Comparison of ENCODE assay signal across 28 cellular contexts in the genomic region with DNA sequence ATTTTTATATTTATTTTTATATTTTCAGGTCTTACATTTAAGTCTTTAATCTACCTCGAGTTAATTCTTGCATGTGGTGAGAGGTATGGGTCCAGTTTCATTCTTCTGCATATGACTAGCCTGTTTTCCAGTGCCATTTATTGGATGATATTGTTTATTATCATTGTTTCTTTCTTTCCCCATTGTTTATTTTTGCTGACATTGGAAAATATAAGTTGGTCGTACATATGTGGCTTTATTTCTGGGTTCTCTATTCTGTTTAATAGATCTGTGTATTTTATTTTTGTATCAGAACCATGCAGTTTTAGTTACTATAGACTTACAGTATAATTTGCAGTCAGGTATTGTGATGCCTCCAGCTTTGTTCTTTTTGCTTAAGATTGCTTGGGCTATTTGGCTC.
"Had no signal": no experiment of that assay in that cellular context is flagged by ENCODE, and none has a peak within 500 bp of the region (broad histone marks: within the 10 kb centered on the region; RNA-seq: fewer than 3 reads in every experiment).

No MANE protein-coding gene starts in this region.

- H2AFZ ChIP-seq: neural progenitor cell, parathyroid adenoma had no signal

- H3K9me3 ChIP-seq: ovary, testis, uterus had no signal

- H3K9ac ChIP-seq: neural progenitor cell, parathyroid adenoma had no signal

- H3K4me1 ChIP-seq: neural progenitor cell, parathyroid adenoma, psoas muscle, spleen, suprapubic skin, testis, tibial artery, transverse colon, upper lobe of right lung, uterus had no signal

- H3K4me3 ChIP-seq: neural progenitor cell, ovary, psoas muscle, skin epidermis, smooth muscle cell, spleen, suprapubic skin, testis, tibial artery, transverse colon, upper lobe of right lung, uterus had no signal

- H3K27me3 ChIP-seq: neural progenitor cell, ovary, spleen, suprapubic skin, testis, tibial artery, transverse colon, upper lobe of right lung, uterus had no signal

- ATAC-seq: natural killer cell; psoas muscle; right cardiac atrium; sciatic nerve; stimulated activated memory B cell treated with anti-CD40 and anti-IgM and Interleukin-4, amounts not matched to agents 10 μg/mL and 1 μg/mL and 100 μg/mL, for 72 hours; stimulated activated naive CD8-positive, alpha-beta T cell treated with anti-CD3 and anti-CD28 coated beads, Interleukin-15, amount 100 ng/mL, for 72 hours; stimulated activated naive CD8-positive, alpha-beta T cell treated with anti-CD3 and anti-CD28 coated beads, Interleukin-15, Interleukin-2, amounts not matched to agents 100 U/mL and 50 U/mL, for 24 hours; upper lobe of right lung had no signal

- DNase-seq: natural killer cell; occipital lobe; ovary; posterior cingulate gyrus; psoas muscle; right cardiac atrium; spleen; stimulated activated CD4-positive, alpha-beta T cell treated with anti-CD3 and anti-CD28 coated beads, Interleukin-12 subunit alpha, Interleukin-12 subunit beta, amount 100 ng/mL, for 4 hours; stimulated activated CD4-positive, alpha-beta T cell treated with anti-CD3 and anti-CD28 coated beads, Interleukin-1b, Interleukin-23, amount 100 ng/mL, for 48 hours; stimulated activated CD4-positive, alpha-beta T cell treated with anti-CD3 and anti-CD28 coated beads, Interleukin-4, amount 100 ng/mL, for 1 hour; stimulated activated CD4-positive, alpha-beta T cell treated with anti-CD3 and anti-CD28 coated beads, Interleukin-4, amount 100 ng/mL, for 4 hours; stimulated activated CD8-positive, alpha-beta memory T cell treated with anti-CD3 and anti-CD28 coated beads, Interleukin-4, amount 100 ng/mL, for 48 hours; stimulated activated naive CD4-positive, alpha-beta T cell; stimulated activated naive CD8-positive, alpha-beta T cell treated with anti-CD3 and anti-CD28 coated beads, Interleukin-15, amount 100 ng/mL, for 72 hours; stimulated activated naive CD8-positive, alpha-beta T cell treated with anti-CD3 and anti-CD28 coated beads, Interleukin-15, Interleukin-2, amounts not matched to agents 100 U/mL and 50 U/mL, for 24 hours; substantia nigra; testis; tibial artery; transverse colon; upper lobe of right lung; uterus had no signal

- H3K36me3 ChIP-seq: neural progenitor cell, ovary, spleen, suprapubic skin, tibial artery, transverse colon, upper lobe of right lung, uterus had no signal

- H3K4me2 ChIP-seq: neural progenitor cell, smooth muscle cell had no signal

- H3K27ac ChIP-seq: neural progenitor cell, ovary, parathyroid adenoma, psoas muscle, skin epidermis, spleen, suprapubic skin, testis, tibial artery, transverse colon, upper lobe of right lung, uterus had no signal
